ENCODE assay signal across 14 cellular contexts in the genomic region with DNA sequence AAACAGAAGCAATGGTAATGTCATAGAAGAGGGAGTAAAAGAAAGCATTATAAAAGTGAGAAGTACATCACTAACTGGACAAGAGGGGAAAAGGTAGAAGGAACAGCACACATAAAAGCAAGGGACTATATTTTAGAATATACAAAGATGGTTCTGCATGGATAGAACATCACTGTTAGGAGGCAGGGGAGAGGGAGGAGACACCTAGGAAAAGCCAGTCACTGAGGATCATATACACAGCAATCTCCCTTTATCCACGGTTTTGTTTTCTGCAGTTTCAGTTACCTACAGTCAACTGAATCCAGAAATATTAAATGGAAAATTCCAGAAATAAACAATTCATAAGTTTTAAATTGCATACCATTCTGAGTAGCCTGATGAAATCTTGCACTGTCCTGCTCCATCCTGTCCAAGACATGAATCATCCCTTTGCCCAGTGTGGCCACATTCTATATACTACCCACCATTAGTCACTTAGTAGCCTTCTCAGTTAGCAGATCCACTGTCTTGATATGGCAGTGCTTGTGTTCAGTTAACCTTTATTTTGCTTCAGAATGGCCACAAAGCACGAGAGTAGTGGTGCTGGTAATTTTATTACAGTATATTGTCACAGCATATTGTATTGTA.
A peak's percentile ranks its signal among the peaks of the same experiment; 100 is the strongest.
DNase-seq lines count a peak whose midpoint lies in the region; ATAC-seq, FAIRE-seq and TF ChIP-seq lines count a peak whose summit lies in the region.
"Had no signal": no experiment of that assay in that cellular context is flagged by ENCODE, and none has a peak within 500 bp of the region (broad histone marks: within the 10 kb centered on the region; RNA-seq: fewer than 3 reads in every experiment).

No MANE protein-coding gene starts in this region.

- in situ Hi-C loops in astrocyte of the spinal cord (cut with HindIII; ENCODE audit: low sequenced_read_pairs) = no loop called here
- in situ Hi-C loops in HepG2 (cut with HindIII; ENCODE audit: extremely low pct_ligation_motif_present, low pct_unique_long_range_greater_than_20kb) = no loop called here

- H3K4me3 ChIP-seq in astrocyte of the spinal cord (ENCODE audit: low read depth, low read length) = no peak overlapping the region
- no peak overlapping the region for H3K4me3 ChIP-seq in HepG2 (replicated peaks in 1 of 3; ENCODE audit: insufficient read depth in 1 of 3, low read depth in 2 of 3, low read length in 3 of 3)
- H3K4me3 ChIP-seq: colonic mucosa, heart left ventricle, lung had no signal

- no peak for TF ChIP-seq POLR2A in HepG2 (IDR thresholded peaks at IDR 0.05; ENCODE audit: insufficient read depth in 1 of 2, low read depth in 2 of 2, low read length in 2 of 2)

- no peaks in the 10 kb centered on the region for H4K20me1 ChIP-seq in HepG2 (ENCODE audit: insufficient read depth, low read length)

- intact Hi-C loops in HepG2 (cut with micrococcal nuclease; ENCODE audit: unreplicated experiment) = no loop called here

- POLR2A ChIA-PET in HepG2 (lab: Yijun Ruan, JAX) = no interaction called here

- TF ChIP-seq CTCF in astrocyte of the spinal cord (IDR thresholded peaks at IDR 0.05; ENCODE audit: low read depth, low read length) = no peak
- TF ChIP-seq CTCF in HepG2 (CRISPR knock-in tag; IDR thresholded peaks at IDR 0.05) = no peak
- TF ChIP-seq CTCF in GM20000 (IDR thresholded peaks at IDR 0.05; ENCODE audit: extremely low read depth, missing control alignments) = no peak

- H3K9ac ChIP-seq in HepG2 (ENCODE audit: insufficient read depth, low read depth, low read length) = no peak overlapping the region

- H3K79me2 ChIP-seq in HepG2 (ENCODE audit: insufficient read depth, low read length) = no peaks in the 10 kb centered on the region

- H2AFZ ChIP-seq in HepG2 (ENCODE audit: low read length) = no peak overlapping the region

- H3K4me1 ChIP-seq in HepG2 (ENCODE audit: insufficient read depth, low read length) = no peaks in the 10 kb centered on the region
- H3K4me1 ChIP-seq: colonic mucosa, heart left ventricle had no signal

- BruUV-seq in HepG2 (replicated peaks; lab: Mats Ljungman, UMichigan) = no TSS peak

- ATAC-seq in HepG2 (no peak), HG02571 (IDR thresholded peaks at IDR 0.05; ENCODE audit: unreplicated experiment) (no peak)
- ATAC-seq: heart left ventricle had no signal

- 0 out of 2 replicates have a peak, but pooled peaks cover 4% of the 10 kb centered on the region for H3K9me3 ChIP-seq in HepG2 (ENCODE audit: low read length)
- H3K9me3 ChIP-seq: colonic mucosa had no signal

- no peak overlapping the region for H3K27ac ChIP-seq in HepG2 (ENCODE audit: extremely low read length, insufficient read depth, low read length)
- H3K27ac ChIP-seq: colonic mucosa, heart left ventricle had no signal

- no peak overlapping the region for H3K4me2 ChIP-seq in HepG2 (ENCODE audit: low read depth, low read length)

- 82% methylated on average over 2 of the region's 2 CpGs for WGBS in HepG2 (ENCODE audit: low lambda C conversion rate)

- CTCF ChIA-PET in HepG2 (lab: Yijun Ruan, JAX; ENCODE audit: low intra/inter-chr PET ratio, low total read pairs) = no interaction called here

- TF ChIP-seq EP300 in HepG2 (IDR thresholded peaks at IDR 0.05; ENCODE audit: low read depth in 2 of 2, low read length in 2 of 2) = no peak
- TF ChIP-seq EP300 in HepG2 (CRISPR knock-in tag; IDR thresholded peaks at IDR 0.05; ENCODE audit: borderline replicate concordance) = no peak

- peak; percentile 4 for DNase-seq in COLO829 (ENCODE audit: low spot score)
- DNase-seq in M059J (ENCODE audit: low read depth) = peak; percentile 85
- DNase-seq in astrocyte of the spinal cord (ENCODE audit: low read depth, low spot score) = peak; percentile 79
- peak; percentile 74 for DNase-seq in kidney tubule cell (ENCODE audit: low spot score)
- DNase-seq in activated CD8-positive, alpha-beta memory T cell treated with anti-CD3 and anti-CD28 coated beads for 24 hours = no peak
- DNase-seq in HepG2 (ENCODE audit: low spot score) = no peak
- no peak for DNase-seq in GM20000 (ENCODE audit: low spot score)
- DNase-seq: activated CD4-positive, CD25-positive, alpha-beta regulatory T cell; activated effector memory CD4-positive, alpha-beta T cell treated with Interleukin-2 at 50 U/mL for 16 hours; colonic mucosa; heart left ventricle; posterior cingulate gyrus had no signal

- no peak for FAIRE-seq in HepG2 (lab: Jason Lieb, UNC)

- H3K27me3 ChIP-seq in HepG2 (ENCODE audit: control insufficient read depth in 1 of 2, insufficient read depth in 2 of 2, low read length in 2 of 2) = no peaks in the 10 kb centered on the region
- H3K27me3 ChIP-seq: colonic mucosa, heart left ventricle had no signal

- TF ChIP-seq RAD21 in HepG2 (CRISPR knock-in tag; IDR thresholded peaks at IDR 0.05) = no peak

- no peaks in the 10 kb centered on the region; a peak in 1 of 5 replicates for H3K36me3 ChIP-seq in HepG2 (replicated peaks in 1 of 2; ENCODE audit: control insufficient read depth in 1 of 2, insufficient read depth in 2 of 2, low read length in 2 of 2)
- H3K36me3 ChIP-seq: colonic mucosa had no signal

TF ChIP-seq in HepG2, 621 proteins besides CTCF, POLR2A, EP300 and RAD21:
- TF ChIP-seq ZBTB10 (CRISPR knock-in tag; IDR thresholded peaks at IDR 0.05; ENCODE audit: borderline replicate concordance) (no peak), IKZF5 (CRISPR knock-in tag; IDR thresholded peaks at IDR 0.05) (no peak), BRF2 (CRISPR knock-in tag; IDR thresholded peaks at IDR 0.05) (no peak), THAP9 (CRISPR knock-in tag; IDR thresholded peaks at IDR 0.05; ENCODE audit: borderline replicate concordance) (no peak)

Comparison
In these comparisons a context has a peak if more than half of its experiments do, and no peak if none do; other contexts are left out.
1. DNase-seq: peak in COLO829 (single experiment), M059J (single experiment), astrocyte of the spinal cord (single experiment) and kidney tubule cell (single experiment); none in activated CD8-positive, alpha-beta memory T cell treated with anti-CD3 and anti-CD28 coated beads for 24 hours (single experiment), HepG2 (single experiment) and GM20000 (single experiment).